In genomic region chr9:23229764-23230434, GRCh38 we compare ENCODE assay signal across 16 cellular contexts.
"Had no signal": no experiment of that assay in that cellular context is flagged by ENCODE, and none has a peak within 500 bp of the region (broad histone marks: within the 10 kb centered on the region; RNA-seq: fewer than 3 reads in every experiment).

No MANE protein-coding gene starts in this region.

- H3K4me3 ChIP-seq: prostate gland, right atrium auricular region, tibial artery had no signal

- H3K36me3 ChIP-seq: prostate gland, right atrium auricular region, tibial artery had no signal

- ATAC-seq: activated naive CD4-positive, alpha-beta T cell treated with anti-CD3 and anti-CD28 coated beads, Interleukin-2, amount 50 U/mL, for 72 hours; left lobe of liver; stimulated activated naive CD8-positive, alpha-beta T cell treated with anti-CD3 and anti-CD28 coated beads, Interleukin-15, Interleukin-2, amounts not matched to agents 100 U/mL and 50 U/mL, for 24 hours had no signal

- H3K27ac ChIP-seq: prostate gland, right atrium auricular region, tibial artery, VCaP had no signal

- DNase-seq: activated CD4-positive, alpha-beta T cell treated with anti-CD3 and anti-CD28 coated beads for 1 hour; activated gamma-delta T cell treated with Interleukin-2 at 50 U/mL for 16 hours; effector CD4-positive, alpha-beta T cell; kidney; midbrain; stimulated activated CD4-positive, alpha-beta T cell treated with anti-CD3 and anti-CD28 coated beads, Interleukin-2, amount 100 ng/mL, for 24 hours; stimulated activated naive CD8-positive, alpha-beta T cell treated with anti-CD3 and anti-CD28 coated beads, Interleukin-15, Interleukin-2, amounts not matched to agents 100 U/mL and 50 U/mL, for 24 hours; substantia nigra; T-helper 2 cell; tibial artery had no signal

- H3K4me3 Mint-ChIP-seq: activated T-helper 1 cell treated with anti-CD3 and anti-CD28 coated beads, Interleukin-12 subunit alpha, Interleukin-12 subunit beta, Interleukin-2, Interleukin-4 antibody, amounts not matched to agents 30 ng/mL and 10 ng/mL and 1 ng/mL, durations not matched to agents 14 hours and 24 hours and 36 hours had no signal

- H3K9me3 ChIP-seq: prostate gland, right atrium auricular region, tibial artery had no signal

- H3K4me1 ChIP-seq: prostate gland, right atrium auricular region, tibial artery had no signal

- H3K27ac Mint-ChIP-seq: activated naive CD4-positive, alpha-beta T cell treated with anti-CD3 and anti-CD28 coated beads, Interleukin-2, amount 50 U/mL, for 72 hours; activated T-helper 1 cell treated with anti-CD3 and anti-CD28 coated beads, Interleukin-12 subunit alpha, Interleukin-12 subunit beta, Interleukin-2, Interleukin-4 antibody, amounts not matched to agents 30 ng/mL and 10 ng/mL and 1 ng/mL, durations not matched to agents 14 hours and 24 hours and 36 hours had no signal

- H3K27me3 ChIP-seq: right atrium auricular region, tibial artery had no signal
